In the genomic region with DNA sequence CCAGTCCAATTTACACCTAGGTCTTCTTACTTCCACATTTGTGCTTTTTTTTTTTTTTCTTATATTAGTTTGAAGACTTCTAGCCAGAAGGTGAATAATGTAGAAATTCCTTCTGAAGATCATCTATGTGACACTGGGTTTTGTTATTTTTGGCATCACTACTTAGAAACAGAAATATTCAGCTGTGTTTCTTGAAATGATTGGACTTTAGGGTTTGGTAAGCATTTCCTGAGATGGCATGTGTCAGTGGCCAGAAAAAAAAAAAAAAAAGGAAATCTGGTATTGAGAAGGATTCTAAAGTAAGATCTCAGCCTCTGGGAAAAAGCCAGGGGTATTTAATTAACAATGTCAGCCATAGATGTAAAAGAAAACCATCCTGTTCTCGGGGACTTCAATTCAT, we compare ENCODE assay signal across 15 cellular contexts. TPM values are rescaled to one million over a fixed set of nuclear protein-coding genes. Genes with fewer than 3 reads are reported as not detected.
DNase-seq lines count a peak whose midpoint lies in the region; ATAC-seq and TF ChIP-seq lines count a peak whose summit lies in the region.
"Had no signal": no experiment of that assay in that cellular context is flagged by ENCODE, and none has a peak within 500 bp of the region (broad histone marks: within the 10 kb centered on the region; RNA-seq: fewer than 3 reads in every experiment).

No MANE protein-coding gene starts in this region.

- peaks cover 95% of the 10 kb centered on the region for H3K36me3 Mint-ChIP-seq in activated T-cell treated with anti-CD3 and anti-CD28 coated beads, Interleukin-2, amount 50 U/mL, for 24 hours (ENCODE audit: low read depth)
- H3K36me3 Mint-ChIP-seq in chondrocyte (ENCODE audit: low read depth), result no peaks in the 10 kb centered on the region
- H3K36me3 Mint-ChIP-seq in stimulated activated memory B cell treated with anti-CD40 and anti-IgM and Interleukin-4, amounts not matched to agents 10 μg/mL and 1 μg/mL and 100 μg/mL, for 72 hours, result peaks cover 49% of the 10 kb centered on the region

- H3K27me3 Mint-ChIP-seq in activated T-cell treated with anti-CD3 and anti-CD28 coated beads, Interleukin-2, amount 50 U/mL, for 24 hours, result no peaks in the 10 kb centered on the region
- H3K27me3 Mint-ChIP-seq in chondrocyte (ENCODE audit: low read depth), result no peaks in the 10 kb centered on the region
- H3K27me3 Mint-ChIP-seq in stimulated activated memory B cell treated with anti-CD40 and anti-IgM and Interleukin-4, amounts not matched to agents 10 μg/mL and 1 μg/mL and 100 μg/mL, for 72 hours, result no peaks in the 10 kb centered on the region
- H3K27me3 Mint-ChIP-seq: activated B cell treated with CpG ODN at 0.5 μM for 24 hours, progenitor cell of endocrine pancreas had no signal

- DNase-seq in activated T-cell treated with anti-CD3 and anti-CD28 coated beads, Interleukin-2, amount 50 U/mL, for 24 hours, result no peak
- DNase-seq in activated T-cell treated with anti-CD3 and anti-CD28 coated beads for 4 hours, result no peak
- no peak for DNase-seq in chondrocyte (ENCODE audit: low spot score)
- peak; percentile 22 for DNase-seq in skeletal muscle cell (ENCODE audit: low read depth)
- DNase-seq: activated B cell treated with CpG ODN at 0.5 μM for 24 hours, aorta, MM.1S, NCI-H2081 treated with DMSO at 0.1 percent for 48 hours, NCI-H526 had no signal

- no peak overlapping the region for H3K4me3 Mint-ChIP-seq in activated T-cell treated with anti-CD3 and anti-CD28 coated beads, Interleukin-2, amount 50 U/mL, for 24 hours
- no peak overlapping the region for H3K4me3 Mint-ChIP-seq in chondrocyte (ENCODE audit: unreplicated experiment)
- H3K4me3 Mint-ChIP-seq in stimulated activated memory B cell treated with anti-CD40 and anti-IgM and Interleukin-4, amounts not matched to agents 10 μg/mL and 1 μg/mL and 100 μg/mL, for 72 hours, result no peak overlapping the region
- H3K4me3 Mint-ChIP-seq: activated B cell treated with CpG ODN at 0.5 μM for 24 hours had no signal

- H3K4me3 ChIP-seq in skeletal muscle cell (ENCODE audit: low read depth, low read length), result no peak overlapping the region

- TF ChIP-seq CTCF in chondrocyte (IDR thresholded peaks at IDR 0.05), result no peak

- H3K27ac Mint-ChIP-seq in activated T-cell treated with anti-CD3 and anti-CD28 coated beads, Interleukin-2, amount 50 U/mL, for 24 hours, result peak overlapping the region; percentile 91
- H3K27ac Mint-ChIP-seq in chondrocyte (ENCODE audit: unreplicated experiment), result peak overlapping the region; percentile 1
- H3K27ac Mint-ChIP-seq in stimulated activated memory B cell treated with anti-CD40 and anti-IgM and Interleukin-4, amounts not matched to agents 10 μg/mL and 1 μg/mL and 100 μg/mL, for 72 hours, result no peak overlapping the region
- H3K27ac Mint-ChIP-seq: activated B cell treated with CpG ODN at 0.5 μM for 24 hours, progenitor cell of endocrine pancreas had no signal

- ATAC-seq in SK-N-SH treated with all-trans-retinoic acid at 6 μM for 48 hours (peak; percentile 47), HG02798 (IDR thresholded peaks at IDR 0.05; ENCODE audit: poor library complexity, unreplicated experiment) (no peak), GM21390 (IDR thresholded peaks at IDR 0.05; ENCODE audit: unreplicated experiment) (no peak)
- no peak for ATAC-seq in stimulated activated memory B cell treated with anti-CD40 and anti-IgM and Interleukin-4, amounts not matched to agents 10 μg/mL and 1 μg/mL and 100 μg/mL, for 72 hours
- ATAC-seq: esophagus mucosa had no signal

- peaks cover 92% of the 10 kb centered on the region for H3K4me1 Mint-ChIP-seq in activated T-cell treated with anti-CD3 and anti-CD28 coated beads, Interleukin-2, amount 50 U/mL, for 24 hours (ENCODE audit: low read depth)
- H3K4me1 Mint-ChIP-seq in chondrocyte (ENCODE audit: low read depth), result peaks cover 19% of the 10 kb centered on the region
- H3K4me1 Mint-ChIP-seq in stimulated activated memory B cell treated with anti-CD40 and anti-IgM and Interleukin-4, amounts not matched to agents 10 μg/mL and 1 μg/mL and 100 μg/mL, for 72 hours, result peaks cover 24% of the 10 kb centered on the region
- H3K4me1 Mint-ChIP-seq: activated B cell treated with CpG ODN at 0.5 μM for 24 hours had no signal

- no peaks in the 10 kb centered on the region for H3K9me3 Mint-ChIP-seq in activated T-cell treated with anti-CD3 and anti-CD28 coated beads, Interleukin-2, amount 50 U/mL, for 24 hours
- H3K9me3 Mint-ChIP-seq in chondrocyte (ENCODE audit: low read depth), result no peaks in the 10 kb centered on the region
- H3K9me3 Mint-ChIP-seq in stimulated activated memory B cell treated with anti-CD40 and anti-IgM and Interleukin-4, amounts not matched to agents 10 μg/mL and 1 μg/mL and 100 μg/mL, for 72 hours, result no peaks in the 10 kb centered on the region
- H3K9me3 Mint-ChIP-seq: activated B cell treated with CpG ODN at 0.5 μM for 24 hours had no signal

TF ChIP-seq in SK-N-SH treated with all-trans-retinoic acid at 6 μM for 48 hours, 23 proteins besides CTCF, POLR2A, EP300 and RAD21:
- TF ChIP-seq ZNF565 (CRISPR knock-in tag; conservative IDR thresholded peaks at IDR 0.05; ENCODE audit: low read depth) (no peak), ISL1 (CRISPR knock-in tag; IDR thresholded peaks at IDR 0.05) (0 out of 2 replicates have a peak, but pooled peaks have one; percentile 17)
- TF ChIP-seq, protein P1, sequence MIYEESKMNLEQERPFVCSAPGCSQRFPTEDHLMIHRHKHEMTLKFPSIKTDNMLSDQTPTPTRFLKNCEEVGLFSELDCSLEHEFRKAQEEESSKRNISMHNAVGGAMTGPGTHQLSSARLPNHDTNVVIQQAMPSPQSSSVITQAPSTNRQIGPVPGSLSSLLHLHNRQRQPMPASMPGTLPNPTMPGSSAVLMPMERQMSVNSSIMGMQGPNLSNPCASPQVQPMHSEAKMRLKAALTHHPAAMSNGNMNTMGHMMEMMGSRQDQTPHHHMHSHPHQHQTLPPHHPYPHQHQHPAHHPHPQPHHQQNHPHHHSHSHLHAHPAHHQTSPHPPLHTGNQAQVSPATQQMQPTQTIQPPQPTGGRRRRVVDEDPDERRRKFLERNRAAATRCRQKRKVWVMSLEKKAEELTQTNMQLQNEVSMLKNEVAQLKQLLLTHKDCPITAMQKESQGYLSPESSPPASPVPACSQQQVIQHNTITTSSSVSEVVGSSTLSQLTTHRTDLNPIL (CRISPR knock-in tag; IDR thresholded peaks at IDR 0.05; ENCODE audit: low read depth), result no peak

RNA-seq across cellular contexts. Expression of a gene that starts 43.4 kb away (rescaled TPM):
- 2.3 to 2.6 TPM (median 2.3 TPM) in 3 replicates for total RNA-seq in chondrocyte
